8 cellular contexts compared by ENCODE assay signal in the genomic region with DNA sequence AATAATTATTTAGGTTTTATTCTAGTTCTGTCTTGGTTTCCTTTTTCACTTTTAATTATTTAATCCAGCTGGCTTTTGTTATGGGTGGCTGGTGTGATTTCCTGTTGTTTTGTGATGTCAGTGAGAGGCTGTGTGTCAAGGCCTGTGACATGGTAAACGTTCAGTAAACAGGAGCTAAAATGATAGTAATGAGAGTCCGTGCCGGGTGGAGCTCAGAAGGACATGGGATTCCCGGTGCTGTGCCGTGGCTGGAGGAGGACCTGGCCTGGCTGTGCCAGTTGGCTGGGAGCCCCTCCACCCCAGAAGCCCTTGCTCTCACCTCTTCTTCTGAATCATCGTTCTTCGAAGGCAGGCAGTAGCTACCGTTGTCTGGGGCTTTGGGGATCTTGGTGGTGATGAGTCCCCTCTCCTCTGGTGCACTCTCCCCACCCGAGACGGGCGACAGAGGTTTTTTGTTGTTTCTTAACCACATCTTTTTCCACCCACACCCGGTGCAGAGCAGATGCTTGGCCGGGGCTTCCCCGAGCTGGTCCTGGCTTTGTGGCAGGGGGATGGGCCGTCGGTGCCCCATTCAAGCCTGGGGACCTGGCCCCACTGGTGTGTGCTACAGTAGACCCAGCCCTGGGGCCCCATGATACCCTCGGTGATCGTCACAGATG. TPM values are rescaled to one million over a fixed set of nuclear protein-coding genes. Genes with fewer than 3 reads are reported as not detected.
DNase-seq lines count a peak whose midpoint lies in the region; ATAC-seq and TF ChIP-seq lines count a peak whose summit lies in the region.

No MANE protein-coding gene starts in this region.

- peaks cover 30% of the 10 kb centered on the region for H3K27me3 Mint-ChIP-seq in HFFc6 (ENCODE audit: insufficient read depth)

- H3K4me1 ChIP-seq in aorta (ENCODE audit: control insufficient read depth in 1 of 2, insufficient read depth in 2 of 2, low read length in 2 of 2), result no peaks in the 10 kb centered on the region

- WGBS in aorta, 2 donors, result 21 to 22% methylated on average over 18 of the region's 18 CpGs

- ATAC-seq in sciatic nerve, result peak; percentile 69
- peak; percentile 54 for ATAC-seq in aorta (ENCODE audit: low FRiP score)

- peaks cover 10% of the 10 kb centered on the region; the same call in 1 of the 2 replicates for H3K36me3 Mint-ChIP-seq in HFFc6 (ENCODE audit: low read depth)

- CTCF ChIA-PET in GM10248 (lab: Yijun Ruan, JAX), result interaction anchor here (3.0 to 44.4 kb wide), 4 partner anchors 10 to 30 kb away, joined by 16 to 1216 read pairs (median 36); a partner anchor contains a TSS

- peaks cover 91% of the 10 kb centered on the region for H3K4me1 Mint-ChIP-seq in HFFc6 (ENCODE audit: low read depth)

- H3K27ac Mint-ChIP-seq in HFFc6, result peak overlapping the region; percentile 93

- POLR2A ChIA-PET in GM10248 (lab: Yijun Ruan, JAX), result interaction anchor here (0.5 to 2.2 kb wide), 6 partner anchors 10 to 31 kb away, joined by 3 to 16 read pairs (median 5); no protein-coding TSS in a partner anchor

- H3K4me3 Mint-ChIP-seq in HFFc6, result peak overlapping the region; percentile 80

- no peaks in the 10 kb centered on the region for H3K9me3 ChIP-seq in aorta (ENCODE audit: control insufficient read depth, low read length)

- intact Hi-C loops in sciatic nerve (cut with DNase I), result no loop called here
- intact Hi-C loops in aorta (cut with DNase I), result no loop called here

- no peaks in the 10 kb centered on the region for H3K36me3 ChIP-seq in aorta (ENCODE audit: control insufficient read depth in 1 of 2, insufficient read depth in 2 of 2, low read length in 1 of 2)

- H3K27me3 ChIP-seq in aorta (ENCODE audit: control insufficient read depth in 1 of 2, insufficient read depth in 2 of 2, low read length in 1 of 2), result no peaks in the 10 kb centered on the region

- no peaks in the 10 kb centered on the region for H3K9me3 Mint-ChIP-seq in HFFc6

- TF ChIP-seq CTCF in GM10248 (IDR thresholded peaks at IDR 0.05; ENCODE audit: control extremely low read depth, extremely low read depth, low read depth, missing control alignments) (no peak), HFFc6 (IDR thresholded peaks at IDR 0.05) (no peak), fibroblast of mammary gland (conservative IDR thresholded peaks at IDR 0.05; ENCODE audit: control insufficient read depth, insufficient read depth, low read depth, low read length) (no peak)

- H3K4me3 ChIP-seq in fibroblast of mammary gland (ENCODE audit: control insufficient read depth, low read depth, low read length) (no peak overlapping the region), aorta (ENCODE audit: low read length in 2 of 2) (no peak overlapping the region)

- peak; percentile 76 for DNase-seq in GM10248 (ENCODE audit: extremely low spot score)
- peak; percentile 67 for DNase-seq in HFFc6
- peak; percentile 73 for DNase-seq in NCI-H774 (lab: John Stamatoyannopoulos, UW)
- peak; percentile 85 to 87 for DNase-seq in activated T-cell treated with anti-CD3 and anti-CD28 coated beads, Interleukin-2, amount 50 U/mL, for 48 hours
- peak; percentile 77 for DNase-seq in fibroblast of mammary gland (ENCODE audit: low read depth)
- DNase-seq in sciatic nerve (ENCODE audit: low spot score), result no peak
- DNase-seq in aorta, result peak in 1 of 2 donors; percentile 47
- no peak for DNase-seq in RPMI8226

- H3K27ac ChIP-seq in aorta (ENCODE audit: low read depth in 1 of 2, low read length in 2 of 2), result peak overlapping the region in 1 of 2 donors; percentile 2

RNA-seq across cellular contexts. Expression of a gene that starts 29.1 kb away (rescaled TPM):
- total RNA-seq in HFFc6 (2021; fragmentation: NEBNext Ultra II Directional; extraction: Animal tissue kit (Norgen Biotek cat#: 25700)), result 10 to 100 TPM; 54.0 to 80.3 (median 69.8) TPM
- total RNA-seq in sciatic nerve, result 27.5 TPM
- 10 to 100 TPM; 34.4 to 45.5 TPM for total RNA-seq in aorta
- 10 to 100 TPM; 11.4 to 12.6 TPM for polyA plus RNA-seq in aorta

Comparison
In these comparisons a context has a peak if more than half of its experiments do, and no peak if none do; other contexts are left out.
1. DNase-seq: peak in GM10248 (single experiment), HFFc6 (single experiment), NCI-H774 (single experiment), activated T-cell treated with anti-CD3 and anti-CD28 coated beads, Interleukin-2, amount 50 U/mL, for 48 hours (2 of 2) and fibroblast of mammary gland (single experiment); none in sciatic nerve (single experiment) and RPMI8226 (single experiment).